1 cellular context compared by ENCODE assay signal in the genomic region with DNA sequence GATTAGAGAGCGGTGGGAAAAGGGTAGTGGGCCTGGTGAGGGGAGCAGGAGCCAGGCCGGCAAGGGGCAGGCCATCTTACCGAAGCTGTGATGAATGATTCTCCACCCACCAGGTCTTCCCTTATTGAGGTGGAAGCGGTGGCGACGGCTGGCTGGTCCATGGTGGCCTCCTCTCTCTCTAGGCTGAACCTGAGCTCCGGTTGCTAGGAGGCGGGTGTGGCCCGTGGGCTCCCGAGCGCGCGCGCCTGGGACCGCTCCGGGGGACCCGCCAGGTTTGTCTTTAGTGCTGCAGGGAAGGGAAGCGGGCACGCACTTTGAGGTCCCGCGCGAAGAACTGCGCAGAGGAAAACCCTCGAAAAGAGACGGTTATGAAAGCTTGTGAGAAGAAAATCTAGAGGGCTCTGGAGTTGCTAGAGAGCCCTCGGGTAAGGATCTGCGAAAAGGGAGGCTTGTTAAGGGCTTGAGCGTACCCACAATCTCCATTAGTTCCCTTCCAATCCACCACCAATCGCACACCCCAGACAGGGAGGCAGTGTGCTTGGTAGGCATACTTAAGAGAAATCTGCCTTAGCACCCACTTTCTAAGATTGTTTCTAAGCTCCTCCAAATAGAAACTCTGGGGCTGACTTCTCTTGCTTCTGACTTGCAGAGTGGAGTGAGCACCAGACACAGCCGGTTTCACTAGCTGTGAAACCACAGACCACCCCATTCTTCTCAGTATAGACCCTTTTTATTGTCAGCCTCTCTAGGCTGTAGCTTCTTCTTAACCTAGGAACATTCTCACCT.
TF ChIP-seq lines count a peak whose summit lies in the region.

Gene STPG4, minus strand, starts transcription at position 218 of the 786 bp plus-strand sequence. Its CDS starts 57 bp downstream, at position 161.

TF ChIP-seq in GM23338, 12 proteins besides CTCF, POLR2A, EP300 and RAD21 (continued from another document):
- TF ChIP-seq ZNF331 (CRISPR knock-in tag; IDR thresholded peaks at IDR 0.05; ENCODE audit: low read depth) (no peak), STAT1 (IDR thresholded peaks at IDR 0.05; ENCODE audit: unreplicated experiment) (no peak), EZH2 (IDR thresholded peaks at IDR 0.05; ENCODE audit: low read depth, unreplicated experiment) (no peak), ETS1 (IDR thresholded peaks at IDR 0.05) (no peak), ZNF114 (CRISPR knock-in tag; IDR thresholded peaks at IDR 0.05) (no peak), POLR2AphosphoS5 (IDR thresholded peaks at IDR 0.05; ENCODE audit: low read depth) (no peak)
- TF ChIP-seq, protein P1, sequence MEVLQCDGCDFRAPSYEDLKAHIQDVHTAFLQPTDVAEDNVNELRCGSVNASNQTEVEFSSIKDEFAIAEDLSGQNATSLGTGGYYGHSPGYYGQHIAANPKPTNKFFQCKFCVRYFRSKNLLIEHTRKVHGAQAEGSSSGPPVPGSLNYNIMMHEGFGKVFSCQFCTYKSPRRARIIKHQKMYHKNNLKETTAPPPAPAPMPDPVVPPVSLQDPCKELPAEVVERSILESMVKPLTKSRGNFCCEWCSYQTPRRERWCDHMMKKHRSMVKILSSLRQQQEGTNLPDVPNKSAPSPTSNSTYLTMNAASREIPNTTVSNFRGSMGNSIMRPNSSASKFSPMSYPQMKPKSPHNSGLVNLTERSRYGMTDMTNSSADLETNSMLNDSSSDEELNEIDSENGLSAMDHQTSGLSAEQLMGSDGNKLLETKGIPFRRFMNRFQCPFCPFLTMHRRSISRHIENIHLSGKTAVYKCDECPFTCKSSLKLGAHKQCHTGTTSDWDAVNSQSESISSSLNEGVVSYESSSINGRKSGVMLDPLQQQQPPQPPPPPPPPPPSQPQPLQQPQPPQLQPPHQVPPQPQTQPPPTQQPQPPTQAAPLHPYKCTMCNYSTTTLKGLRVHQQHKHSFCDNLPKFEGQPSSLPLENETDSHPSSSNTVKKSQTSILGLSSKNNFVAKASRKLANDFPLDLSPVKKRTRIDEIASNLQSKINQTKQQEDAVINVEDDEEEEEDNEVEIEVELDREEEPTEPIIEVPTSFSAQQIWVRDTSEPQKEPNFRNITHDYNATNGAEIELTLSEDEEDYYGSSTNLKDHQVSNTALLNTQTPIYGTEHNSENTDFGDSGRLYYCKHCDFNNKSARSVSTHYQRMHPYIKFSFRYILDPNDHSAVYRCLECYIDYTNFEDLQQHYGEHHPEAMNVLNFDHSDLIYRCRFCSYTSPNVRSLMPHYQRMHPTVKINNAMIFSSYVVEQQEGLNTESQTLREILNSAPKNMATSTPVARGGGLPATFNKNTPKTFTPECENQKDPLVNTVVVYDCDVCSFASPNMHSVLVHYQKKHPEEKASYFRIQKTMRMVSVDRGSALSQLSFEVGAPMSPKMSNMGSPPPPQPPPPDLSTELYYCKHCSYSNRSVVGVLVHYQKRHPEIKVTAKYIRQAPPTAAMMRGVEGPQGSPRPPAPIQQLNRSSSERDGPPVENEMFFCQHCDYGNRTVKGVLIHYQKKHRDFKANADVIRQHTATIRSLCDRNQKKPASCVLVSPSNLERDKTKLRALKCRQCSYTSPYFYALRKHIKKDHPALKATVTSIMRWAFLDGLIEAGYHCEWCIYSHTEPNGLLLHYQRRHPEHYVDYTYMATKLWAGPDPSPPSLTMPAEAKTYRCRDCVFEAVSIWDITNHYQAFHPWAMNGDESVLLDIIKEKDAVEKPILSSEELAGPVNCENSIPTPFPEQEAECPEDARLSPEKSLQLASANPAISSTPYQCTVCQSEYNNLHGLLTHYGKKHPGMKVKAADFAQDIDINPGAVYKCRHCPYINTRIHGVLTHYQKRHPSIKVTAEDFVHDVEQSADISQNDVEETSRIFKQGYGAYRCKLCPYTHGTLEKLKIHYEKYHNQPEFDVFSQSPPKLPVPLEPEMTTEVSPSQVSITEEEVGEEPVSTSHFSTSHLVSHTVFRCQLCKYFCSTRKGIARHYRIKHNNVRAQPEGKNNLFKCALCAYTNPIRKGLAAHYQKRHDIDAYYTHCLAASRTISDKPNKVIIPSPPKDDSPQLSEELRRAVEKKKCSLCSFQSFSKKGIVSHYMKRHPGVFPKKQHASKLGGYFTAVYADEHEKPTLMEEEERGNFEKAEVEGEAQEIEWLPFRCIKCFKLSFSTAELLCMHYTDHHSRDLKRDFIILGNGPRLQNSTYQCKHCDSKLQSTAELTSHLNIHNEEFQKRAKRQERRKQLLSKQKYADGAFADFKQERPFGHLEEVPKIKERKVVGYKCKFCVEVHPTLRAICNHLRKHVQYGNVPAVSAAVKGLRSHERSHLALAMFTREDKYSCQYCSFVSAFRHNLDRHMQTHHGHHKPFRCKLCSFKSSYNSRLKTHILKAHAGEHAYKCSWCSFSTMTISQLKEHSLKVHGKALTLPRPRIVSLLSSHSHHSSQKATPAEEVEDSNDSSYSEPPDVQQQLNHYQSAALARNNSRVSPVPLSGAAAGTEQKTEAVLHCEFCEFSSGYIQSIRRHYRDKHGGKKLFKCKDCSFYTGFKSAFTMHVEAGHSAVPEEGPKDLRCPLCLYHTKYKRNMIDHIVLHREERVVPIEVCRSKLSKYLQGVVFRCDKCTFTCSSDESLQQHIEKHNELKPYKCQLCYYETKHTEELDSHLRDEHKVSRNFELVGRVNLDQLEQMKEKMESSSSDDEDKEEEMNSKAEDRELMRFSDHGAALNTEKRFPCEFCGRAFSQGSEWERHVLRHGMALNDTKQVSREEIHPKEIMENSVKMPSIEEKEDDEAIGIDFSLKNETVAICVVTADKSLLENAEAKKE (CRISPR knock-in tag; IDR thresholded peaks at IDR 0.05), result no peak
